Comparison of ENCODE assay signal across 8 cellular contexts in the genomic region with DNA sequence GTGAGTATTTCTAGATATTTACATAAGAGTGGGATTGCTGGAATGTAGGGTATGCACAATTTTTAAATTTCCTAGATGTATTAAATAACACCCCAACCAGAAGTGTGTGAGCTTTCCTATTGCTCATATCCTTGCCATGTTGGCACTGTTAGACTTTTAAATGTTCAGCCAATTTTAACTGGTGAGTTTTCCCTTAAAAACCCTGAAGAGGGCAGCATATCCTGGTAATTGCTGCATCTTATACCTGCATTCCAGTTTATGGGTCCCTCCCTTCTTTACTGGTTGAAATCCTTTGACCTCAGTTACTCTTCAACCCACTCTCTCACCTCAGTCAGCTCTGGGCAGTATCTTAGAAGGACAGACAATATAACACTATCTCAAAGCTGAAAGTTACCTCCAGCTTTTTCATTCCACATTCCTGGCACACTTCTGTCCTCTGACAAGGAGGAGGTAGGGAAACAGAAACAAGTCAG.
DNase-seq lines count a peak whose midpoint lies in the region; ATAC-seq and TF ChIP-seq lines count a peak whose summit lies in the region.

No MANE protein-coding gene starts in this region.

- peak overlapping the region; percentile 75 for H3K9ac ChIP-seq in adipocyte (ENCODE audit: low read length)

- no peaks in the 10 kb centered on the region for H3K27me3 ChIP-seq in Caco-2 (replicated peaks; ENCODE audit: control insufficient read depth, insufficient read depth, low read length)
- H3K27me3 ChIP-seq in adipocyte (replicated peaks; ENCODE audit: control insufficient read depth, insufficient read depth, low read length), result no peaks in the 10 kb centered on the region

- TF ChIP-seq CTCF in Caco-2 (IDR thresholded peaks at IDR 0.05; ENCODE audit: insufficient read depth in 1 of 2, low read depth in 1 of 2, low read length in 1 of 2, severe bottlenecking in 1 of 2, unreplicated experiment in 1 of 2), result peak; percentile 66 to 76

- H3K36me3 ChIP-seq in Caco-2 (ENCODE audit: control insufficient read depth, insufficient read depth, low read length) (no peaks in the 10 kb centered on the region), adipocyte (ENCODE audit: control insufficient read depth, insufficient read depth, low read length, severe bottlenecking) (no peaks in the 10 kb centered on the region)

- no peaks in the 10 kb centered on the region for H3K27me3 Mint-ChIP-seq in Caco-2 (ENCODE audit: insufficient read depth, unreplicated experiment)

- POLR2A ChIA-PET in Caco-2 (lab: Charles Lee), result interaction anchor here (0.9 to 1.8 kb wide), 3 partner anchors 110 to 270 kb away, joined by 4 to 8 read pairs (median 4); a partner anchor contains a TSS

- ATAC-seq in HG02588 (IDR thresholded peaks at IDR 0.05; ENCODE audit: unreplicated experiment) (no peak), HG03045 (IDR thresholded peaks at IDR 0.05; ENCODE audit: unreplicated experiment) (no peak)

- intact Hi-C loops in Caco-2 (cut with micrococcal nuclease; ENCODE audit: unreplicated experiment), result loop anchor here (1.0 kb wide), 6 partner anchors 34 to 318 kb away; a partner anchor contains a TSS

- no peaks in the 10 kb centered on the region for H3K9me3 Mint-ChIP-seq in Caco-2 (ENCODE audit: unreplicated experiment)

- H3K4me3 Mint-ChIP-seq in Caco-2 (ENCODE audit: unreplicated experiment), result peak overlapping the region; percentile 4

- peaks cover 6% of the 10 kb centered on the region for H3K36me3 Mint-ChIP-seq in Caco-2 (ENCODE audit: insufficient read depth, unreplicated experiment)

- H3K4me3 ChIP-seq in Caco-2 (ENCODE audit: low read depth, low read length), result no peak overlapping the region
- H3K4me3 ChIP-seq in adipocyte (ENCODE audit: low read length), result no peak overlapping the region

- DNase-seq in Caco-2, result peak; percentile 79 to 81
- peak; percentile 37 for DNase-seq in HK-2 (ENCODE audit: unreplicated experiment)
- peak; percentile 90 for DNase-seq in adipocyte (ENCODE audit: low read depth)
- DNase-seq in kidney tubule cell (ENCODE audit: low spot score), result peak; percentile 94
- no peak for DNase-seq in hepatic stellate cell (ENCODE audit: low spot score)
- no peak for DNase-seq in ureter (ENCODE audit: low spot score)

- H3K9me3 ChIP-seq in Caco-2 (no peaks in the 10 kb centered on the region), adipocyte (ENCODE audit: control insufficient read depth, low read length) (no peaks in the 10 kb centered on the region)

- CTCF ChIA-PET in Caco-2 (lab: Charles Lee), result interaction anchor here (0.6 to 2.0 kb wide), 10 partner anchors 12 to 318 kb away, joined by 3 to 23 read pairs (median 4); a partner anchor contains a TSS

- BruUV-seq in Caco-2 (replicated peaks; lab: Mats Ljungman, UMichigan), result no TSS peak

- peaks cover 81% of the 10 kb centered on the region for H3K4me1 Mint-ChIP-seq in Caco-2 (ENCODE audit: low read depth, unreplicated experiment)

- H3K4me1 ChIP-seq in Caco-2 (peaks cover 87% of the 10 kb centered on the region), adipocyte (ENCODE audit: control insufficient read depth, insufficient read depth, low read length) (peaks cover 61% of the 10 kb centered on the region)

- peak overlapping the region; percentile 94 for H3K27ac Mint-ChIP-seq in Caco-2 (ENCODE audit: unreplicated experiment)

Comparison
In these comparisons a context has a peak if more than half of its experiments do, and no peak if none do; other contexts are left out.
1. DNase-seq: peak in Caco-2 (2 of 2), HK-2 (single experiment), adipocyte (single experiment) and kidney tubule cell (single experiment); none in hepatic stellate cell (single experiment) and ureter (single experiment).